In the genomic region with DNA sequence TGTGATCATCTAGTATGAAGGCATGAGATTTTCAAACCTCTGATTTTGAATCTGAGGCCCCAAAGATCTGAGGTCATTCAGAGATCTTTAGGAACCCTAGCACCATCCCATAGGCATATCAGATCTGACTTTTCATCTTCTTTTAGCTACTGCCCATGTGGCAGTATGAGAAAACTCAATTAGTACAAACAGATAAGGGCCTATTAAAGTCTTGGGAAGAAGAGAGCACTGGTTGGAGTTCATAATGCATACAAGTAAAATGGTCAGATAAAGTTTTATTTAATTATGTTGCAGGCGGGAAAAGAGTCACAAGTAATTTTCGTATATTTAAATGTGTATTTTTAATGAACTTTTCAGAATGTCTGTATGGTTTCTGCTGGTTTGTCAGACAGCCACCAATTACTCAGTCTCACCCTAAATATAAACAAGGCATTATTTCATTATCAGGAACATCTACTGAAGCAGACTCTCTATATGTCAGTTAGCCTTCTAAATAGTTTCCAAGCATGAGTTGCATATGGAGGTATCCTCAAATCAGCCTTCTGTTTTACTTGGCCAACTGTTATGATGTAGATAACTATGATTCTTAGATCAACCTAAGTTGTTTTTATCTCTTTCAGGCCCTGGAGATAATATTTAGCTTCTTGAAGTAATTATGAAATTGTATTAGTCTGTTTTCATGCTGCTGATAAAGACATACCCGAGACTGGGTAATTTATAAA, we compare ENCODE assay signal across 1 cellular context.
A peak's percentile ranks its signal among the peaks of the same experiment; 100 is the strongest.
TF ChIP-seq lines count a peak whose summit lies in the region.

No MANE protein-coding gene starts in this region.

TF ChIP-seq in SK-N-SH treated with all-trans-retinoic acid at 6 μM for 48 hours, 23 proteins besides CTCF, POLR2A, EP300 and RAD21 (continued from another document):
- TF ChIP-seq, protein P1, sequence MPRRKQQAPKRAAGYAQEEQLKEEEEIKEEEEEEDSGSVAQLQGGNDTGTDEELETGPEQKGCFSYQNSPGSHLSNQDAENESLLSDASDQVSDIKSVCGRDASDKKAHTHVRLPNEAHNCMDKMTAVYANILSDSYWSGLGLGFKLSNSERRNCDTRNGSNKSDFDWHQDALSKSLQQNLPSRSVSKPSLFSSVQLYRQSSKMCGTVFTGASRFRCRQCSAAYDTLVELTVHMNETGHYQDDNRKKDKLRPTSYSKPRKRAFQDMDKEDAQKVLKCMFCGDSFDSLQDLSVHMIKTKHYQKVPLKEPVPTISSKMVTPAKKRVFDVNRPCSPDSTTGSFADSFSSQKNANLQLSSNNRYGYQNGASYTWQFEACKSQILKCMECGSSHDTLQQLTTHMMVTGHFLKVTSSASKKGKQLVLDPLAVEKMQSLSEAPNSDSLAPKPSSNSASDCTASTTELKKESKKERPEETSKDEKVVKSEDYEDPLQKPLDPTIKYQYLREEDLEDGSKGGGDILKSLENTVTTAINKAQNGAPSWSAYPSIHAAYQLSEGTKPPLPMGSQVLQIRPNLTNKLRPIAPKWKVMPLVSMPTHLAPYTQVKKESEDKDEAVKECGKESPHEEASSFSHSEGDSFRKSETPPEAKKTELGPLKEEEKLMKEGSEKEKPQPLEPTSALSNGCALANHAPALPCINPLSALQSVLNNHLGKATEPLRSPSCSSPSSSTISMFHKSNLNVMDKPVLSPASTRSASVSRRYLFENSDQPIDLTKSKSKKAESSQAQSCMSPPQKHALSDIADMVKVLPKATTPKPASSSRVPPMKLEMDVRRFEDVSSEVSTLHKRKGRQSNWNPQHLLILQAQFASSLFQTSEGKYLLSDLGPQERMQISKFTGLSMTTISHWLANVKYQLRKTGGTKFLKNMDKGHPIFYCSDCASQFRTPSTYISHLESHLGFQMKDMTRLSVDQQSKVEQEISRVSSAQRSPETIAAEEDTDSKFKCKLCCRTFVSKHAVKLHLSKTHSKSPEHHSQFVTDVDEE (CRISPR knock-in tag; IDR thresholded peaks at IDR 0.05), result no peak; the same call in 1 of the 2 replicates
- TF ChIP-seq TCF4 (CRISPR knock-in tag; IDR thresholded peaks at IDR 0.05; ENCODE audit: borderline replicate concordance), result peak; percentile 95
TF ChIP-seq in SK-N-SH treated with all-trans-retinoic acid at 6 μM for 48 hours: peak in this region for 4.
